In genomic region chr10:93746844-93747284, GRCh38 we compare ENCODE assay signal across 8 cellular contexts. TPM values are rescaled to one million over a fixed set of nuclear protein-coding genes. Genes with fewer than 3 reads are reported as not detected.
DNase-seq lines count a peak whose midpoint lies in the region; FAIRE-seq and TF ChIP-seq lines count a peak whose summit lies in the region.

No MANE protein-coding gene starts in this region.

- in situ Hi-C loops in astrocyte of the cerebellum (cut with HindIII; ENCODE audit: low sequenced_read_pairs), result no loop called here

- no peak for TF ChIP-seq POLR2A in ovary (IDR thresholded peaks at IDR 0.05)

- H3K36me3 ChIP-seq in HUES6 (ENCODE audit: control insufficient read depth, insufficient read depth, low read length) (no peaks in the 10 kb centered on the region), ascending aorta (no peaks in the 10 kb centered on the region), ovary (no peaks in the 10 kb centered on the region), kidney (ENCODE audit: control insufficient read depth in 1 of 2, insufficient read depth in 2 of 2, low read length in 2 of 2) (no peaks in the 10 kb centered on the region)

- TF ChIP-seq EP300 in ovary (IDR thresholded peaks at IDR 0.05), result no peak

- H3K4me3 ChIP-seq in HUES6 (ENCODE audit: low read depth, low read length), result no peak overlapping the region
- H3K4me3 ChIP-seq in astrocyte of the cerebellum (ENCODE audit: low read depth, low read length), result no peak overlapping the region
- no peak overlapping the region for H3K4me3 ChIP-seq in ascending aorta
- no peak overlapping the region for H3K4me3 ChIP-seq in ovary
- H3K4me3 ChIP-seq in kidney (ENCODE audit: low read length in 2 of 2), result no peak overlapping the region

- intact Hi-C loops in ascending aorta (cut with DNase I), result no loop called here
- intact Hi-C loops in ovary (cut with DNase I), result no loop called here
- intact Hi-C loops in kidney (cut with DNase I), result no loop called here

- H3K9ac ChIP-seq in HUES6 (ENCODE audit: low read length) (no peak overlapping the region), kidney (ENCODE audit: low read length in 2 of 2) (no peak overlapping the region)

- DNase-seq in DMS53 treated with DMSO at 0.1 percent for 48 hours (lab: John Stamatoyannopoulos, UW; ENCODE audit: unreplicated experiment), result peak; percentile 24
- DNase-seq in astrocyte of the cerebellum (ENCODE audit: low read depth), result peak; percentile 94
- DNase-seq in myocyte (ENCODE audit: low read depth), result peak; percentile 87
- no peak for DNase-seq in ascending aorta (ENCODE audit: low spot score in 2 of 2)
- no peak for DNase-seq in ovary
- DNase-seq in SKM-1 (lab: John Stamatoyannopoulos, UW; ENCODE audit: unreplicated experiment), result no peak
- no peak for DNase-seq in kidney

- H3K9me3 ChIP-seq in HUES6 (ENCODE audit: control insufficient read depth, insufficient read depth, low read depth, low read length) (no peaks in the 10 kb centered on the region), ascending aorta (no peaks in the 10 kb centered on the region), ovary (no peaks in the 10 kb centered on the region), kidney (ENCODE audit: control insufficient read depth in 1 of 2, low read length in 2 of 2) (no peaks in the 10 kb centered on the region)

- WGBS in ovary, 3 donors, result 30 to 38% (median 32%) methylated on average over 4 of the region's 4 CpGs

- no peak for FAIRE-seq in kidney (lab: Jason Lieb, UNC)

- TF ChIP-seq CTCF in astrocyte of the cerebellum (IDR thresholded peaks at IDR 0.05; ENCODE audit: low read depth, low read length, missing control alignments), result peak; percentile 20
- no peak for TF ChIP-seq CTCF in ascending aorta (IDR thresholded peaks at IDR 0.05)
- no peak for TF ChIP-seq CTCF in ovary (IDR thresholded peaks at IDR 0.05)
- TF ChIP-seq CTCF in kidney (IDR thresholded peaks at IDR 0.05; ENCODE audit: borderline replicate concordance, extremely low read depth, insufficient read depth), result no peak

- H3K27me3 ChIP-seq in HUES6 (ENCODE audit: control insufficient read depth, insufficient read depth, low read length) (no peaks in the 10 kb centered on the region), ascending aorta (no peaks in the 10 kb centered on the region), ovary (no peaks in the 10 kb centered on the region)

- H3K27ac ChIP-seq in HUES6 (ENCODE audit: low read depth, low read length) (peak overlapping the region; percentile 46; the same call in 1 of the 2 replicates), ascending aorta (peak overlapping the region in 1 of 2 donors; percentile 37), ovary (no peak overlapping the region), kidney (ENCODE audit: low read depth in 2 of 2, low read length in 2 of 2) (no peak overlapping the region)

- H3K4me1 ChIP-seq in HUES6 (ENCODE audit: control insufficient read depth, insufficient read depth, low read length) (peaks cover 50% of the 10 kb centered on the region), ascending aorta (peaks cover 0 to 7% of the 10 kb centered on the region in 2 donors), ovary (ENCODE audit: insufficient read depth) (no peaks in the 10 kb centered on the region), kidney (ENCODE audit: control insufficient read depth in 1 of 2, insufficient read depth in 1 of 2, low read depth in 1 of 2, low read length in 2 of 2) (no peaks in the 10 kb centered on the region)

RNA-seq across cellular contexts. Expression of gene LGI1, which starts 10.9 kb away (rescaled TPM):
- not detected in 2 replicates for total RNA-seq in myocyte
- 0.09 TPM for polyA plus RNA-seq in myocyte (2012)
- not detected for total RNA-seq in ascending aorta
- under 1 TPM in 1 of 7 donors, not detected in 6; 0.38 TPM for total RNA-seq in ovary
- 1 to 10 TPM in 1 of 2 donors, under 1 TPM in 1; 0.04 to 2.1 TPM for polyA plus RNA-seq in ovary
- not detected for total RNA-seq in kidney
- polyA plus RNA-seq in kidney (ENCODE audit: insufficient read depth, low read depth, low replicate concordance), result not detected

RNA-seq across cellular contexts. Expression of gene FRA10AC1, which starts 44.5 kb away (rescaled TPM):
- total RNA-seq in myocyte (10.5 and 13.6 TPM in 2 replicates), ascending aorta (1.7 TPM), ovary (10 to 100 TPM; 12.2 to 25.7 (median 23.0) TPM), kidney (15.6 TPM)
- polyA plus RNA-seq in myocyte (2012), result 7.4 TPM
- polyA plus RNA-seq in ovary (10 to 100 TPM; 12.7 to 25.8 TPM), kidney (ENCODE audit: insufficient read depth, low read depth, low replicate concordance) (18.9 TPM)

Comparison
In these comparisons a context has a peak if more than half of its experiments do, and no peak if none do; other contexts are left out.
1. DNase-seq: peak in DMS53 treated with DMSO at 0.1 percent for 48 hours (single experiment), astrocyte of the cerebellum (single experiment) and myocyte (single experiment); none in ascending aorta (0 of 2), ovary (0 of 5), SKM-1 (single experiment) and kidney (single experiment).